In the genomic region with DNA sequence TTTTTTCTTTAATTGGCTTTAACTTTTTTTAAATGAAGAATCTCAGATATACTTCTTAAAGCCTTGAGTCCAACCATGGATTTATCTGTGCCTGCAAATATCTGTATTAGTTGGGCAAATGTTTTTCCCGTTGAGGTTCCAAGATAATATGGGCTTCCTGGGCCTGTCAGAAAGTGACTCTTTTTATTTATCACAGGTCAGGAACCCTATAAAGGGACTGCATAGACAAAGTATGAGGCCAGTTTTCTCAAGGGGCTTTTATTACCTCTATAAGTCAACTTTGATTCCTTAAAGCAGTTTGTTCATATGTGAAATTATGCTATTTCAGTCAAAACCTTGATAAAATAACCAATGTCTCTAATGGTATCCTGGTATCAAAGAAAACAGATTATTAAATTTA, we compare ENCODE assay signal across 2 cellular contexts.
TF ChIP-seq lines count a peak whose summit lies in the region.

No MANE protein-coding gene starts in this region.

TF ChIP-seq in HCT116, 20 proteins besides CTCF, POLR2A, EP300 and RAD21:
- TF ChIP-seq SIN3A (IDR thresholded peaks at IDR 0.05; ENCODE audit: low read depth): no peak
- TF ChIP-seq, protein P1, sequence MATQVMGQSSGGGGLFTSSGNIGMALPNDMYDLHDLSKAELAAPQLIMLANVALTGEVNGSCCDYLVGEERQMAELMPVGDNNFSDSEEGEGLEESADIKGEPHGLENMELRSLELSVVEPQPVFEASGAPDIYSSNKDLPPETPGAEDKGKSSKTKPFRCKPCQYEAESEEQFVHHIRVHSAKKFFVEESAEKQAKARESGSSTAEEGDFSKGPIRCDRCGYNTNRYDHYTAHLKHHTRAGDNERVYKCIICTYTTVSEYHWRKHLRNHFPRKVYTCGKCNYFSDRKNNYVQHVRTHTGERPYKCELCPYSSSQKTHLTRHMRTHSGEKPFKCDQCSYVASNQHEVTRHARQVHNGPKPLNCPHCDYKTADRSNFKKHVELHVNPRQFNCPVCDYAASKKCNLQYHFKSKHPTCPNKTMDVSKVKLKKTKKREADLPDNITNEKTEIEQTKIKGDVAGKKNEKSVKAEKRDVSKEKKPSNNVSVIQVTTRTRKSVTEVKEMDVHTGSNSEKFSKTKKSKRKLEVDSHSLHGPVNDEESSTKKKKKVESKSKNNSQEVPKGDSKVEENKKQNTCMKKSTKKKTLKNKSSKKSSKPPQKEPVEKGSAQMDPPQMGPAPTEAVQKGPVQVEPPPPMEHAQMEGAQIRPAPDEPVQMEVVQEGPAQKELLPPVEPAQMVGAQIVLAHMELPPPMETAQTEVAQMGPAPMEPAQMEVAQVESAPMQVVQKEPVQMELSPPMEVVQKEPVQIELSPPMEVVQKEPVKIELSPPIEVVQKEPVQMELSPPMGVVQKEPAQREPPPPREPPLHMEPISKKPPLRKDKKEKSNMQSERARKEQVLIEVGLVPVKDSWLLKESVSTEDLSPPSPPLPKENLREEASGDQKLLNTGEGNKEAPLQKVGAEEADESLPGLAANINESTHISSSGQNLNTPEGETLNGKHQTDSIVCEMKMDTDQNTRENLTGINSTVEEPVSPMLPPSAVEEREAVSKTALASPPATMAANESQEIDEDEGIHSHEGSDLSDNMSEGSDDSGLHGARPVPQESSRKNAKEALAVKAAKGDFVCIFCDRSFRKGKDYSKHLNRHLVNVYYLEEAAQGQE (IDR thresholded peaks at IDR 0.05; ENCODE audit: low read depth): no peak
- no peak for TF ChIP-seq YY1 (IDR thresholded peaks at IDR 0.05; ENCODE audit: extremely low read depth, insufficient replicate concordance, low read depth, low read length)
- no peak for TF ChIP-seq SRF (IDR thresholded peaks at IDR 0.05; ENCODE audit: low read depth)
- no peak for TF ChIP-seq EZH2 (IDR thresholded peaks at IDR 0.05)
- no peak for TF ChIP-seq SP1 (IDR thresholded peaks at IDR 0.05; ENCODE audit: low read depth)
- no peak for TF ChIP-seq ZNF274 (IDR thresholded peaks at IDR 0.05; ENCODE audit: low read depth, low read length)
- no peak for TF ChIP-seq CEBPB (IDR thresholded peaks at IDR 0.05; ENCODE audit: low read depth)
- no peak for TF ChIP-seq ZFX (IDR thresholded peaks at IDR 0.05)
- TF ChIP-seq JUND (IDR thresholded peaks at IDR 0.05): no peak

TF ChIP-seq in K562, 482 proteins besides CTCF, POLR2A, EP300 and RAD21:
- no peak for TF ChIP-seq ZBTB17 (CRISPR knock-in tag; IDR thresholded peaks at IDR 0.05)
- TF ChIP-seq ZSCAN29 (IDR thresholded peaks at IDR 0.05): peak; percentile 90
- peak; percentile 53 for TF ChIP-seq MEIS2 (IDR thresholded peaks at IDR 0.05; ENCODE audit: partially characterized antibody)
